32 cellular contexts compared by ENCODE assay signal in the genomic region with DNA sequence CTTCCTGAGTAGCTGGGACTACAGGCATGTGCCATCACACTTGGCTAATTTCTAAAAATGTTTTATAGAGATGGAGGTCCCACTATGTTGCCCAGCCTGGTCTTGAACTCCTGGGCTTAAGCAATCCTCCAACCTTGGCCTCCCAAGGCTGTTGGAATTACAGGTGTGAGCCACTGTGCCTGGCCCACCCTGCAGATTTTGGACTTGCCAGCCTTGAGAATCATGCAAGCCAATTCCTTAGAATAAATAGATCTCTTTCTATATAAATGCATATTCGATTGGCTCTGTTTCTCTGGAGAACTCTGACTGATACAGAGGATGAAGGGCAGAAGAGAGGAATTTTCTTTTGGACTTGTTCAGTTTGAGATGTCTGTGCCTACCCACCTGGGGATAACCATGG. TPM values are rescaled to one million over a fixed set of nuclear protein-coding genes. Genes with fewer than 3 reads are reported as not detected.
"Had no signal": no experiment of that assay in that cellular context is flagged by ENCODE, and none has a peak within 500 bp of the region (broad histone marks: within the 10 kb centered on the region; RNA-seq: fewer than 3 reads in every experiment).

No MANE protein-coding gene starts in this region.

- DNase-seq: stimulated activated CD4-positive, alpha-beta T cell treated with anti-CD3 and anti-CD28 coated beads, Interleukin-2, amount 100 ng/mL, for 48 hours; stimulated activated CD4-positive, alpha-beta T cell treated with anti-CD3 and anti-CD28 coated beads, Interleukin-4, amount 100 ng/mL, for 1 hour; stimulated activated CD4-positive, alpha-beta T cell treated with anti-CD3 and anti-CD28 coated beads, Interleukin-4, amount 100 ng/mL, for 24 hours; stimulated activated CD4-positive, alpha-beta T cell treated with anti-CD3 and anti-CD28 coated beads, Interleukin-4, amount 100 ng/mL, for 4 hours; stimulated activated CD8-positive, alpha-beta memory T cell treated with anti-CD3 and anti-CD28 coated beads, Interleukin-4, amount 100 ng/mL, for 48 hours; stimulated activated naive B cell treated with anti-CD40 and anti-IgM and Interleukin-4, amounts not matched to agents 10 μg/mL and 1 μg/mL and 100 μg/mL, for 72 hours; stimulated activated naive CD4-positive, alpha-beta T cell; stimulated activated naive CD4-positive, alpha-beta T cell treated with Interleukin-2 at 50 U/mL for 16 hours; stimulated activated naive CD8-positive, alpha-beta T cell treated with anti-CD3 and anti-CD28 coated beads, Interleukin-15, amount 100 ng/mL, for 72 hours; stimulated activated naive CD8-positive, alpha-beta T cell treated with anti-CD3 and anti-CD28 coated beads, Interleukin-15, Interleukin-2, amounts not matched to agents 100 U/mL and 50 U/mL, for 24 hours; stomach; substantia nigra; testis; thyroid gland; tibial artery; transverse colon; trophoblast cell; upper lobe of left lung; upper lobe of right lung; uterus had no signal

- ATAC-seq: stimulated activated effector memory CD8-positive, alpha-beta T cell treated with anti-CD3 and anti-CD28 coated beads, Interleukin-12 subunit alpha, Interleukin-12 subunit beta, amount 100 ng/mL, for 72 hours; stimulated activated memory B cell treated with anti-CD40 and anti-IgM and Interleukin-4, amounts not matched to agents 10 μg/mL and 1 μg/mL and 100 μg/mL, for 72 hours; stimulated activated naive B cell treated with anti-CD40 and anti-IgM and Interleukin-4, amounts not matched to agents 10 μg/mL and 1 μg/mL and 100 μg/mL, for 72 hours; stimulated activated naive CD8-positive, alpha-beta T cell treated with anti-CD3 and anti-CD28 coated beads, Interleukin-15, amount 100 ng/mL, for 72 hours; stimulated activated naive CD8-positive, alpha-beta T cell treated with anti-CD3 and anti-CD28 coated beads, Interleukin-15, Interleukin-2, amounts not matched to agents 100 U/mL and 50 U/mL, for 24 hours; upper lobe of right lung had no signal

- H3K36me3 Mint-ChIP-seq: stimulated activated effector memory CD8-positive, alpha-beta T cell treated with anti-CD3 and anti-CD28 coated beads, Interleukin-12 subunit alpha, Interleukin-12 subunit beta, amount 100 ng/mL, for 72 hours; stimulated activated memory B cell treated with anti-CD40 and anti-IgM and Interleukin-4, amounts not matched to agents 10 μg/mL and 1 μg/mL and 100 μg/mL, for 72 hours; type B pancreatic cell had no signal

- H3K4me1 ChIP-seq: suprapubic skin, testis, tibial artery, tibial nerve, upper lobe of left lung, upper lobe of right lung, uterus, vagina had no signal

- H3K36me3 ChIP-seq: stomach, suprapubic skin, thoracic aorta, thyroid gland, tibial artery, tibial nerve, transverse colon, upper lobe of left lung, upper lobe of right lung, uterus, vagina had no signal

- H3K27ac ChIP-seq: stomach, suprapubic skin, testis, thoracic aorta, thyroid gland, tibial artery, tibial nerve, transverse colon, upper lobe of left lung, upper lobe of right lung, uterus, vagina had no signal

- H3K4me3 ChIP-seq: stomach, suprapubic skin, testis, thoracic aorta, thyroid gland, tibial artery, tibial nerve, transverse colon, upper lobe of left lung, upper lobe of right lung, uterus, vagina had no signal

- FAIRE-seq: urothelium cell line had no signal

- H3K27ac Mint-ChIP-seq: stimulated activated effector memory CD8-positive, alpha-beta T cell treated with anti-CD3 and anti-CD28 coated beads, Interleukin-12 subunit alpha, Interleukin-12 subunit beta, amount 100 ng/mL, for 72 hours; stimulated activated memory B cell treated with anti-CD40 and anti-IgM and Interleukin-4, amounts not matched to agents 10 μg/mL and 1 μg/mL and 100 μg/mL, for 72 hours; stimulated activated naive B cell treated with anti-CD40 and anti-IgM and Interleukin-4, amounts not matched to agents 10 μg/mL and 1 μg/mL and 100 μg/mL, for 72 hours; stimulated activated naive CD8-positive, alpha-beta T cell treated with anti-CD3 and anti-CD28 coated beads, Interleukin-15, Interleukin-2, amounts not matched to agents 100 ng/mL and 50 ng/mL, for 24 hours; type B pancreatic cell had no signal

- H3K9me3 Mint-ChIP-seq: stimulated activated effector memory CD8-positive, alpha-beta T cell treated with anti-CD3 and anti-CD28 coated beads, Interleukin-12 subunit alpha, Interleukin-12 subunit beta, amount 100 ng/mL, for 72 hours; stimulated activated naive CD8-positive, alpha-beta T cell treated with anti-CD3 and anti-CD28 coated beads, Interleukin-15, amount 100 ng/mL, for 72 hours; stimulated activated naive CD8-positive, alpha-beta T cell treated with anti-CD3 and anti-CD28 coated beads, Interleukin-15, Interleukin-2, amounts not matched to agents 100 ng/mL and 50 ng/mL, for 24 hours had no signal

- H3K4me3 Mint-ChIP-seq: stimulated activated effector memory CD8-positive, alpha-beta T cell treated with anti-CD3 and anti-CD28 coated beads, Interleukin-12 subunit alpha, Interleukin-12 subunit beta, amount 100 ng/mL, for 72 hours; stimulated activated memory B cell treated with anti-CD40 and anti-IgM and Interleukin-4, amounts not matched to agents 10 μg/mL and 1 μg/mL and 100 μg/mL, for 72 hours; stimulated activated naive B cell treated with anti-CD40 and anti-IgM and Interleukin-4, amounts not matched to agents 10 μg/mL and 1 μg/mL and 100 μg/mL, for 72 hours; stimulated activated naive CD8-positive, alpha-beta T cell treated with anti-CD3 and anti-CD28 coated beads, Interleukin-15, amount 100 ng/mL, for 72 hours; stimulated activated naive CD8-positive, alpha-beta T cell treated with anti-CD3 and anti-CD28 coated beads, Interleukin-15, Interleukin-2, amounts not matched to agents 100 ng/mL and 50 ng/mL, for 24 hours; type B pancreatic cell had no signal

- H3K4me1 Mint-ChIP-seq: stimulated activated memory B cell treated with anti-CD40 and anti-IgM and Interleukin-4, amounts not matched to agents 10 μg/mL and 1 μg/mL and 100 μg/mL, for 72 hours had no signal

- H3K9me3 ChIP-seq: suprapubic skin, testis, thoracic aorta, thyroid gland, tibial artery, tibial nerve, transverse colon, upper lobe of left lung, upper lobe of right lung, uterus, vagina had no signal

- H3K27me3 ChIP-seq: stomach, suprapubic skin, testis, thyroid gland, tibial artery, tibial nerve, transverse colon, upper lobe of left lung, upper lobe of right lung, uterus, vagina had no signal

RNA-seq across cellular contexts. Expression of a gene that starts 6.7 kb away (rescaled TPM):
- total RNA-seq: stomach, subcutaneous adipose tissue, temporal lobe, thoracic aorta, thyroid gland, transverse colon, upper lobe of right lung, ureter, uterus, vagina had no signal
